11 cellular contexts compared by ENCODE assay signal in the genomic region with DNA sequence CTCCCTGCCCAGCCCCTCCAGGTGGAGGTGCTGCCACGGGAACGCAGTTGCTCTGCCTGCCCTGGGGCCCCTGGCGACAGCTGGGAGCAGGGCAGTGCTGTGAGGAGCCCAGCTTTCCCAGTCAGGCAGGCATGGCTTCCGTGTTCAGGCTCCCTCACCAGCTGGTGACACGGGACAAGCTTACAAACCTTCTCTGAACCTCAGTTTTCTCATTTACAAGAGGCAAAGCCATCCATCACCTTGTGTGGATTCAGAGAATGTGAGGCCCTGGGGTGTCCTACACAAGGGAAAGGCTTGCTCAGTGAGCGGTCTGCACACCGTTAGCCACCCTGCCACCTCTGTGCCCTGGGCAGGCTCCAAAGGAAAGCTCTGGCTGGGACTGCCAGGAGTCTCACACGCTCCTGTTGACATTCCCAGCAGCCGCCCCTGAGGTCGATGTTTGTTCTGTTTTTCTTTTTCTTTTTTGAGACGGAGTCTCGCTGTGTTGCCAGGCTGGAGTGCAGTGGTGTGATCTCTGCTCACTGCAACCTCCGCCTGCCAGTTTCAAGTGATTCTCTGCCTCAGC. TPM values are rescaled to one million over a fixed set of nuclear protein-coding genes. Genes with fewer than 3 reads are reported as not detected.
DNase-seq lines count a peak whose midpoint lies in the region; ATAC-seq and TF ChIP-seq lines count a peak whose summit lies in the region.
"Had no signal": no experiment of that assay in that cellular context is flagged by ENCODE, and none has a peak within 500 bp of the region (broad histone marks: within the 10 kb centered on the region; RNA-seq: fewer than 3 reads in every experiment).

No MANE protein-coding gene starts in this region.

- peaks cover 100% of the 10 kb centered on the region for H3K36me3 ChIP-seq in neutrophil
- H3K36me3 ChIP-seq: neural progenitor cell had no signal

- intact Hi-C loops in activated T-helper 2 cell treated with anti-CD3 and anti-CD28 coated beads, Interferon-gamma antibody, Interleukin-2, Interleukin-4, amounts not matched to agents 10 μg/mL and 5 μg/mL and 100 μg/mL, durations not matched to agents 14 hours and 24 hours and 36 hours (cut with micrococcal nuclease) = loop anchor here (2.0 kb wide), 1 partner anchor 22 kb away; the partner anchor contains the start of gene SUN2

- H3K27ac ChIP-seq in neutrophil = peak overlapping the region; percentile 79
- H3K27ac ChIP-seq: neural progenitor cell had no signal

- peak overlapping the region; percentile 31 for H3K4me3 Mint-ChIP-seq in central memory CD8-positive, alpha-beta T cell
- H3K4me3 Mint-ChIP-seq in activated T-helper 2 cell treated with anti-CD3 and anti-CD28 coated beads, Interferon-gamma antibody, Interleukin-2, Interleukin-4, amounts not matched to agents 10 μg/mL and 5 μg/mL and 100 μg/mL, durations not matched to agents 14 hours and 24 hours and 36 hours (ENCODE audit: low read depth) = no peak overlapping the region
- H3K4me3 Mint-ChIP-seq: dendritic cell treated with granulocyte-macrophage colony-stimulating factor and Interleukin-4, amounts not matched to agents 40 ng/mL and 50 ng/mL, for 4 days; neural progenitor cell had no signal

- H3K4me1 ChIP-seq in neutrophil (ENCODE audit: control insufficient read depth in 1 of 2, insufficient read depth in 1 of 2, low read depth in 1 of 2, low read length in 1 of 2) = peaks cover 11 to 12% of the 10 kb centered on the region in 2 experiments
- H3K4me1 ChIP-seq: neural progenitor cell had no signal

- H3K9me3 Mint-ChIP-seq in central memory CD8-positive, alpha-beta T cell = no peaks in the 10 kb centered on the region
- no peaks in the 10 kb centered on the region for H3K9me3 Mint-ChIP-seq in activated T-helper 2 cell treated with anti-CD3 and anti-CD28 coated beads, Interferon-gamma antibody, Interleukin-2, Interleukin-4, amounts not matched to agents 10 μg/mL and 5 μg/mL and 100 μg/mL, durations not matched to agents 14 hours and 24 hours and 36 hours
- H3K9me3 Mint-ChIP-seq: dendritic cell treated with granulocyte-macrophage colony-stimulating factor and Interleukin-4, amounts not matched to agents 40 ng/mL and 50 ng/mL, for 4 days; neural progenitor cell had no signal

- no peaks in the 10 kb centered on the region for H3K27me3 Mint-ChIP-seq in central memory CD8-positive, alpha-beta T cell
- no peaks in the 10 kb centered on the region for H3K27me3 Mint-ChIP-seq in activated T-helper 2 cell treated with anti-CD3 and anti-CD28 coated beads, Interferon-gamma antibody, Interleukin-2, Interleukin-4, amounts not matched to agents 10 μg/mL and 5 μg/mL and 100 μg/mL, durations not matched to agents 14 hours and 24 hours and 36 hours (ENCODE audit: low read depth)
- H3K27me3 Mint-ChIP-seq: dendritic cell treated with granulocyte-macrophage colony-stimulating factor and Interleukin-4, amounts not matched to agents 40 ng/mL and 50 ng/mL, for 4 days had no signal

- ATAC-seq in central memory CD8-positive, alpha-beta T cell (replicated peaks; ENCODE audit: extremely low read depth, poor library complexity, severe bottlenecking) = no peak

- no peaks in the 10 kb centered on the region for H3K9me3 ChIP-seq in neutrophil

- peaks cover 78% of the 10 kb centered on the region for H3K36me3 Mint-ChIP-seq in central memory CD8-positive, alpha-beta T cell (ENCODE audit: insufficient read depth)
- peaks cover 88% of the 10 kb centered on the region for H3K36me3 Mint-ChIP-seq in activated T-helper 2 cell treated with anti-CD3 and anti-CD28 coated beads, Interferon-gamma antibody, Interleukin-2, Interleukin-4, amounts not matched to agents 10 μg/mL and 5 μg/mL and 100 μg/mL, durations not matched to agents 14 hours and 24 hours and 36 hours (ENCODE audit: low read depth)

- no peak overlapping the region for H3K4me3 ChIP-seq in neutrophil (ENCODE audit: low read depth in 1 of 2, low read length in 1 of 2)
- H3K4me3 ChIP-seq: neural progenitor cell had no signal

- peak overlapping the region; percentile 90 for H3K27ac Mint-ChIP-seq in central memory CD8-positive, alpha-beta T cell (ENCODE audit: low read depth)
- no peak overlapping the region for H3K27ac Mint-ChIP-seq in activated T-helper 2 cell treated with anti-CD3 and anti-CD28 coated beads, Interferon-gamma antibody, Interleukin-2, Interleukin-4, amounts not matched to agents 10 μg/mL and 5 μg/mL and 100 μg/mL, durations not matched to agents 14 hours and 24 hours and 36 hours
- H3K27ac Mint-ChIP-seq: dendritic cell treated with granulocyte-macrophage colony-stimulating factor and Interleukin-4, amounts not matched to agents 40 ng/mL and 50 ng/mL, for 4 days; neural progenitor cell had no signal

- in situ Hi-C loops in GM13976 (cut with MboI; ENCODE audit: low sequenced_read_pairs, unreplicated experiment) = no loop called here

- DNase-seq in Ammon's horn (ENCODE audit: low spot score) = peak; percentile 50
- peak; percentile 36 for DNase-seq in GM13976 (ENCODE audit: low spot score)
- no peak for DNase-seq in central memory CD8-positive, alpha-beta T cell (ENCODE audit: low spot score in 2 of 2)
- DNase-seq in effector CD8-positive, alpha-beta T cell (lab: John Stamatoyannopoulos, UW) = no peak
- DNase-seq in stimulated activated CD4-positive, alpha-beta T cell treated with anti-CD3 and anti-CD28 coated beads, Interleukin-2, amount 100 ng/mL, for 24 hours = no peak
- no peak for DNase-seq in activated T-helper 2 cell treated with anti-CD3 and anti-CD28 coated beads, Interferon-gamma antibody, Interleukin-2, Interleukin-4, amounts not matched to agents 10 μg/mL and 5 μg/mL and 100 μg/mL, durations not matched to agents 14 hours and 24 hours and 36 hours (ENCODE audit: low spot score)
- no peak for DNase-seq in activated CD4-positive, alpha-beta T cell treated with anti-CD3 and anti-CD28 coated beads for 48 hours
- DNase-seq: SIG-M5 had no signal

- TF ChIP-seq CTCF in GM13976 (IDR thresholded peaks at IDR 0.05; ENCODE audit: borderline replicate concordance, control extremely low read depth, extremely low read depth, insufficient read depth, missing control alignments) (no peak), neutrophil (IDR thresholded peaks at IDR 0.05) (no peak)

- peaks cover 52% of the 10 kb centered on the region for H3K4me1 Mint-ChIP-seq in central memory CD8-positive, alpha-beta T cell
- H3K4me1 Mint-ChIP-seq in activated T-helper 2 cell treated with anti-CD3 and anti-CD28 coated beads, Interferon-gamma antibody, Interleukin-2, Interleukin-4, amounts not matched to agents 10 μg/mL and 5 μg/mL and 100 μg/mL, durations not matched to agents 14 hours and 24 hours and 36 hours (ENCODE audit: low read depth) = peaks cover 10% of the 10 kb centered on the region
- H3K4me1 Mint-ChIP-seq: neural progenitor cell had no signal

- no peaks in the 10 kb centered on the region for H3K27me3 ChIP-seq in neutrophil
- H3K27me3 ChIP-seq: neural progenitor cell had no signal

RNA-seq across cellular contexts. Expression of gene SUN2, which starts 23.5 kb away (rescaled TPM):
- total RNA-seq in activated T-helper 2 cell treated with anti-CD3 and anti-CD28 coated beads, Interferon-gamma antibody, Interleukin-2, Interleukin-4, amounts not matched to agents 10 μg/mL and 5 μg/mL and 100 μg/mL, durations not matched to agents 14 hours and 24 hours and 36 hours = 121 and 123 TPM in 2 replicates

RNA-seq across cellular contexts. Expression of gene GTPBP1, which starts 26.6 kb away (rescaled TPM):
- 101 and 106 TPM in 2 replicates for total RNA-seq in activated T-helper 2 cell treated with anti-CD3 and anti-CD28 coated beads, Interferon-gamma antibody, Interleukin-2, Interleukin-4, amounts not matched to agents 10 μg/mL and 5 μg/mL and 100 μg/mL, durations not matched to agents 14 hours and 24 hours and 36 hours

RNA-seq across cellular contexts. Expression of gene JOSD1, which starts 31.6 kb away (rescaled TPM):
- total RNA-seq in activated T-helper 2 cell treated with anti-CD3 and anti-CD28 coated beads, Interferon-gamma antibody, Interleukin-2, Interleukin-4, amounts not matched to agents 10 μg/mL and 5 μg/mL and 100 μg/mL, durations not matched to agents 14 hours and 24 hours and 36 hours = 101 and 105 TPM in 2 replicates

RNA-seq across cellular contexts. Expression of gene TOMM22, which starts 50.6 kb away (rescaled TPM):
- 128 and 138 TPM in 2 replicates for total RNA-seq in activated T-helper 2 cell treated with anti-CD3 and anti-CD28 coated beads, Interferon-gamma antibody, Interleukin-2, Interleukin-4, amounts not matched to agents 10 μg/mL and 5 μg/mL and 100 μg/mL, durations not matched to agents 14 hours and 24 hours and 36 hours

Comparison
In these comparisons a context has a peak if more than half of its experiments do, and no peak if none do; other contexts are left out.
1. DNase-seq: peak in Ammon's horn (single experiment) and GM13976 (single experiment); none in central memory CD8-positive, alpha-beta T cell (0 of 2), effector CD8-positive, alpha-beta T cell (single experiment), stimulated activated CD4-positive, alpha-beta T cell treated with anti-CD3 and anti-CD28 coated beads, Interleukin-2, amount 100 ng/mL, for 24 hours (0 of 2), activated T-helper 2 cell treated with anti-CD3 and anti-CD28 coated beads, Interferon-gamma antibody, Interleukin-2, Interleukin-4, amounts not matched to agents 10 μg/mL and 5 μg/mL and 100 μg/mL, durations not matched to agents 14 hours and 24 hours and 36 hours (single experiment) and activated CD4-positive, alpha-beta T cell treated with anti-CD3 and anti-CD28 coated beads for 48 hours (single experiment).